ENCODE assay signal across 1 cellular context in genomic region chr12:10211975-10212622, GRCh38.
TF ChIP-seq lines count a peak whose summit lies in the region.

No MANE protein-coding gene starts in this region.

TF ChIP-seq in HepG2, 621 proteins besides CTCF, POLR2A, EP300 and RAD21 (continued from another document and continues in another):
- 0 out of 2 replicates have a peak, but pooled peaks have one; percentile 36 for TF ChIP-seq BCL3 (CRISPR knock-in tag; IDR thresholded peaks at IDR 0.05)
- no peak for TF ChIP-seq ZNF335 (CRISPR knock-in tag; IDR thresholded peaks at IDR 0.05)
- peak; percentile 82; the same call in 1 of the 2 replicates for TF ChIP-seq PHF21A (CRISPR knock-in tag; IDR thresholded peaks at IDR 0.05)
- TF ChIP-seq ZUFSP (CRISPR knock-in tag; IDR thresholded peaks at IDR 0.05; ENCODE audit: borderline replicate concordance): no peak
- no peak for TF ChIP-seq ZNF569 (CRISPR knock-in tag; IDR thresholded peaks at IDR 0.05; ENCODE audit: borderline replicate concordance)
- TF ChIP-seq ZNF597 (CRISPR knock-in tag; IDR thresholded peaks at IDR 0.05): no peak
- TF ChIP-seq SMYD3 (CRISPR knock-in tag; IDR thresholded peaks at IDR 0.05): no peak
- no peak for TF ChIP-seq ZNF678 (CRISPR knock-in tag; IDR thresholded peaks at IDR 0.05)
- peak; percentile 43 for TF ChIP-seq POLR2AphosphoS5 (IDR thresholded peaks at IDR 0.05; ENCODE audit: low read depth, low read length)
- peak; percentile 79 for TF ChIP-seq ARID5B (CRISPR knock-in tag; IDR thresholded peaks at IDR 0.05)
- no peak for TF ChIP-seq MAFG (CRISPR knock-in tag; IDR thresholded peaks at IDR 0.05)
- peak; percentile 57; the same call in 1 of the 2 replicates for TF ChIP-seq FOXA3 (CRISPR knock-in tag; IDR thresholded peaks at IDR 0.05)
- no peak; the same call in 1 of the 2 replicates for TF ChIP-seq YEATS4 (CRISPR knock-in tag; IDR thresholded peaks at IDR 0.05; ENCODE audit: borderline replicate concordance)
- TF ChIP-seq NCOA5 (CRISPR knock-in tag; IDR thresholded peaks at IDR 0.05): no peak
- TF ChIP-seq RFX1 (IDR thresholded peaks at IDR 0.05): no peak
- TF ChIP-seq THAP8 (CRISPR knock-in tag; IDR thresholded peaks at IDR 0.05; ENCODE audit: borderline replicate concordance): no peak
- peak; percentile 65; the same call in 1 of the 2 replicates for TF ChIP-seq THAP11 (CRISPR knock-in tag; IDR thresholded peaks at IDR 0.05)
- no peak for TF ChIP-seq BRF2 (CRISPR knock-in tag; IDR thresholded peaks at IDR 0.05)
- TF ChIP-seq ZNF251 (CRISPR knock-in tag; IDR thresholded peaks at IDR 0.05): no peak
- TF ChIP-seq MED1 (CRISPR knock-in tag; IDR thresholded peaks at IDR 0.05): peak; percentile 52
- peak; percentile 19; the same call in 1 of the 2 replicates for TF ChIP-seq ZNF644 (CRISPR knock-in tag; IDR thresholded peaks at IDR 0.05; ENCODE audit: low read depth)
- no peak for TF ChIP-seq PBX2 (CRISPR knock-in tag; IDR thresholded peaks at IDR 0.05)
- no peak for TF ChIP-seq TIGD3 (CRISPR knock-in tag; IDR thresholded peaks at IDR 0.05; ENCODE audit: borderline replicate concordance)
- TF ChIP-seq ZNF329 (CRISPR knock-in tag; IDR thresholded peaks at IDR 0.05; ENCODE audit: low read depth): peak; percentile 52; the same call in 1 of the 2 replicates
- peak; percentile 50; the same call in 1 of the 2 replicates for TF ChIP-seq GMEB1 (CRISPR knock-in tag; IDR thresholded peaks at IDR 0.05; ENCODE audit: borderline replicate concordance)
- no peak for TF ChIP-seq ZNF44 (CRISPR knock-in tag; IDR thresholded peaks at IDR 0.05)
- TF ChIP-seq ZNF878 (CRISPR knock-in tag; IDR thresholded peaks at IDR 0.05): no peak
- no peak for TF ChIP-seq ZNF281 (CRISPR knock-in tag; IDR thresholded peaks at IDR 0.05; ENCODE audit: borderline replicate concordance)
- TF ChIP-seq SAFB2 (CRISPR knock-in tag; IDR thresholded peaks at IDR 0.05; ENCODE audit: borderline replicate concordance, low read depth): no peak
- no peak for TF ChIP-seq SRY (CRISPR knock-in tag; IDR thresholded peaks at IDR 0.05)
- no peak for TF ChIP-seq E2F5 (CRISPR knock-in tag; conservative IDR thresholded peaks at IDR 0.05)
- peak; percentile 48; the same call in 1 of the 2 replicates for TF ChIP-seq NFYC (CRISPR knock-in tag; IDR thresholded peaks at IDR 0.05)
- TF ChIP-seq EEA1 (CRISPR knock-in tag; IDR thresholded peaks at IDR 0.05; ENCODE audit: borderline replicate concordance): no peak
- TF ChIP-seq ZNF354B (CRISPR knock-in tag; IDR thresholded peaks at IDR 0.05): no peak
- TF ChIP-seq SIN3A (IDR thresholded peaks at IDR 0.05; ENCODE audit: borderline replicate concordance, low read depth, low read length): 0 out of 2 replicates have a peak, but pooled peaks have one; percentile 21
- no peak for TF ChIP-seq HOMEZ (CRISPR knock-in tag; IDR thresholded peaks at IDR 0.05; ENCODE audit: low read depth)
- TF ChIP-seq NFYB (CRISPR knock-in tag; IDR thresholded peaks at IDR 0.05): peak; percentile 59
- peak; percentile 49 for TF ChIP-seq SP4 (CRISPR knock-in tag; IDR thresholded peaks at IDR 0.05)
- TF ChIP-seq NR2F1 (CRISPR knock-in tag; IDR thresholded peaks at IDR 0.05): no peak
- peak; percentile 48; the same call in 1 of the 2 replicates for TF ChIP-seq MYC (CRISPR knock-in tag; IDR thresholded peaks at IDR 0.05; ENCODE audit: borderline replicate concordance)
- no peak for TF ChIP-seq ZNF484 (CRISPR knock-in tag; IDR thresholded peaks at IDR 0.05; ENCODE audit: borderline replicate concordance, low read depth)
- TF ChIP-seq ZNF10 (CRISPR knock-in tag; IDR thresholded peaks at IDR 0.05; ENCODE audit: borderline replicate concordance, low read depth): no peak
